In genomic region chrX:67596839-67597790, GRCh38 we compare ENCODE assay signal across 30 cellular contexts. TPM values are rescaled to one million over a fixed set of nuclear protein-coding genes. Genes with fewer than 3 reads are reported as not detected.
"Had no signal": no experiment of that assay in that cellular context is flagged by ENCODE, and none has a peak within 500 bp of the region (broad histone marks: within the 10 kb centered on the region; RNA-seq: fewer than 3 reads in every experiment).

No MANE protein-coding gene starts in this region.

- H3K36me3 ChIP-seq: adrenal gland, esophagus squamous epithelium, gastroesophageal sphincter, WERI-Rb-1 had no signal

- H3K36me3 Mint-ChIP-seq: activated naive CD4-positive, alpha-beta T cell treated with anti-CD3 and anti-CD28 coated beads, Interleukin-2, amount 50 U/mL, for 24 hours; activated naive CD8-positive, alpha-beta T cell treated with anti-CD3 and anti-CD28 coated beads for 36 hours had no signal

- DNase-seq: activated B cell treated with CpG ODN at 0.5 μM for 24 hours; activated CD4-positive, alpha-beta T cell treated with anti-CD3 and anti-CD28 coated beads for 48 hours; activated CD4-positive, alpha-beta T cell treated with anti-CD3 and anti-CD28 coated beads, Interleukin-2, amount 50 U/mL, for 1 hour; activated CD4-positive, alpha-beta T cell treated with anti-CD3 and anti-CD28 coated beads, Interleukin-2, amount 50 U/mL, for 48 hours; activated CD8-positive, alpha-beta memory T cell treated with anti-CD3 and anti-CD28 coated beads for 24 hours; activated CD8-positive, alpha-beta T cell treated with anti-CD3 and anti-CD28 coated beads for 36 hours; activated effector memory CD4-positive, alpha-beta T cell treated with anti-CD3 and anti-CD28 coated beads, Interleukin-2, amount 50 U/mL, for 16 hours; activated naive CD4-positive, alpha-beta T cell treated with anti-CD3 and anti-CD28 coated beads for 36 hours; activated naive CD8-positive, alpha-beta T cell treated with anti-CD3 and anti-CD28 coated beads for 36 hours; activated naive CD8-positive, alpha-beta T cell treated with anti-CD3 and anti-CD28 coated beads, Interleukin-2, amount 50 U/mL, for 24 hours; activated T-cell treated with anti-CD3 and anti-CD28 coated beads, Interleukin-2, amount 50 U/mL, for 48 hours; adrenal gland; amygdala; aorta; body of pancreas; caudate nucleus; effector CD8-positive, alpha-beta T cell; esophagus squamous epithelium; foreskin melanocyte; T-helper 1 cell; T-helper 17 cell; T1000; WERI-Rb-1 had no signal

- H3K27ac ChIP-seq: adrenal gland, body of pancreas, epithelial cell of prostate, esophagus squamous epithelium, gastroesophageal sphincter, WERI-Rb-1 had no signal

- H3K9me3 Mint-ChIP-seq: activated B cell treated with CpG ODN at 0.5 μM for 24 hours; activated CD8-positive, alpha-beta T cell treated with anti-CD3 and anti-CD28 coated beads for 36 hours; activated naive CD4-positive, alpha-beta T cell treated with anti-CD3 and anti-CD28 coated beads for 36 hours; activated naive CD4-positive, alpha-beta T cell treated with anti-CD3 and anti-CD28 coated beads, Interleukin-2, amount 50 U/mL, for 24 hours; activated naive CD8-positive, alpha-beta T cell treated with anti-CD3 and anti-CD28 coated beads for 36 hours; activated naive CD8-positive, alpha-beta T cell treated with anti-CD3 and anti-CD28 coated beads, Interleukin-2, amount 50 U/mL, for 24 hours; activated T-helper 1 cell treated with anti-CD3 and anti-CD28 coated beads, Interleukin-12 subunit alpha, Interleukin-12 subunit beta, Interleukin-2, Interleukin-4 antibody, amounts not matched to agents 30 ng/mL and 10 ng/mL and 1 ng/mL, durations not matched to agents 14 hours and 24 hours and 36 hours; activated T-helper 2 cell treated with anti-CD3 and anti-CD28 coated beads, Interferon-gamma antibody, Interleukin-2, Interleukin-4, amounts not matched to agents 10 μg/mL and 5 μg/mL and 100 μg/mL, durations not matched to agents 14 hours and 24 hours and 36 hours; T-helper 2 cell treated with Interferon-gamma antibody and Interleukin-4, amounts not matched to agents 5 μg/mL and 100 μg/mL, for 36 hours had no signal

- H3K9me3 ChIP-seq: adrenal gland, body of pancreas, esophagus squamous epithelium, gastroesophageal sphincter had no signal

- H3K4me3 ChIP-seq: adrenal gland, body of pancreas, esophagus squamous epithelium, gastroesophageal sphincter had no signal

- H3K4me1 ChIP-seq: adrenal gland, body of pancreas, gastroesophageal sphincter had no signal

- H3K27me3 Mint-ChIP-seq: activated B cell treated with CpG ODN at 0.5 μM for 24 hours; activated CD8-positive, alpha-beta T cell treated with anti-CD3 and anti-CD28 coated beads for 36 hours; activated naive CD4-positive, alpha-beta T cell treated with anti-CD3 and anti-CD28 coated beads, Interleukin-2, amount 50 U/mL, for 24 hours; activated naive CD8-positive, alpha-beta T cell treated with anti-CD3 and anti-CD28 coated beads for 36 hours; activated naive CD8-positive, alpha-beta T cell treated with anti-CD3 and anti-CD28 coated beads, Interleukin-2, amount 50 U/mL, for 24 hours; T-helper 17 cell had no signal

- H3K4me1 Mint-ChIP-seq: activated B cell treated with CpG ODN at 0.5 μM for 24 hours; activated naive CD4-positive, alpha-beta T cell treated with anti-CD3 and anti-CD28 coated beads, Interleukin-2, amount 50 U/mL, for 24 hours; activated naive CD8-positive, alpha-beta T cell treated with anti-CD3 and anti-CD28 coated beads for 36 hours; activated naive CD8-positive, alpha-beta T cell treated with anti-CD3 and anti-CD28 coated beads, Interleukin-2, amount 50 U/mL, for 24 hours; T-helper 17 cell had no signal

- H3K27me3 ChIP-seq: body of pancreas, esophagus squamous epithelium, gastroesophageal sphincter had no signal

- ATAC-seq: activated CD4-positive, CD25-positive, alpha-beta regulatory T cell treated with anti-CD3 and anti-CD28 coated beads, Interleukin-2, amount 50 U/mL, for 24 hours; activated CD8-positive, alpha-beta T cell treated with anti-CD3 and anti-CD28 coated beads for 36 hours; activated naive CD8-positive, alpha-beta T cell treated with anti-CD3 and anti-CD28 coated beads, Interleukin-2, amount 50 U/mL, for 24 hours; body of pancreas; gastroesophageal sphincter; T-helper 17 cell had no signal

- H3K4me3 Mint-ChIP-seq: activated B cell treated with CpG ODN at 0.5 μM for 24 hours; activated CD8-positive, alpha-beta T cell treated with anti-CD3 and anti-CD28 coated beads for 36 hours; activated naive CD4-positive, alpha-beta T cell treated with anti-CD3 and anti-CD28 coated beads for 36 hours; activated naive CD4-positive, alpha-beta T cell treated with anti-CD3 and anti-CD28 coated beads, Interleukin-2, amount 50 U/mL, for 24 hours; activated naive CD8-positive, alpha-beta T cell treated with anti-CD3 and anti-CD28 coated beads for 36 hours; activated naive CD8-positive, alpha-beta T cell treated with anti-CD3 and anti-CD28 coated beads, Interleukin-2, amount 50 U/mL, for 24 hours; activated T-helper 1 cell treated with anti-CD3 and anti-CD28 coated beads, Interleukin-12 subunit alpha, Interleukin-12 subunit beta, Interleukin-2, Interleukin-4 antibody, amounts not matched to agents 30 ng/mL and 10 ng/mL and 1 ng/mL, durations not matched to agents 14 hours and 24 hours and 36 hours; T-helper 17 cell; T-helper 2 cell treated with Interferon-gamma antibody and Interleukin-4, amounts not matched to agents 5 μg/mL and 100 μg/mL, for 36 hours had no signal

- H3K27ac Mint-ChIP-seq: activated B cell treated with CpG ODN at 0.5 μM for 24 hours; activated CD8-positive, alpha-beta T cell treated with anti-CD3 and anti-CD28 coated beads for 36 hours; activated naive CD4-positive, alpha-beta T cell treated with anti-CD3 and anti-CD28 coated beads for 36 hours; activated naive CD4-positive, alpha-beta T cell treated with anti-CD3 and anti-CD28 coated beads, Interleukin-2, amount 50 U/mL, for 24 hours; activated naive CD8-positive, alpha-beta T cell treated with anti-CD3 and anti-CD28 coated beads for 36 hours; activated naive CD8-positive, alpha-beta T cell treated with anti-CD3 and anti-CD28 coated beads, Interleukin-2, amount 50 U/mL, for 24 hours; activated T-helper 1 cell treated with anti-CD3 and anti-CD28 coated beads, Interleukin-12 subunit alpha, Interleukin-12 subunit beta, Interleukin-2, Interleukin-4 antibody, amounts not matched to agents 30 ng/mL and 10 ng/mL and 1 ng/mL, durations not matched to agents 14 hours and 24 hours and 36 hours; activated T-helper 2 cell treated with anti-CD3 and anti-CD28 coated beads, Interferon-gamma antibody, Interleukin-2, Interleukin-4, amounts not matched to agents 10 μg/mL and 5 μg/mL and 100 μg/mL, durations not matched to agents 14 hours and 24 hours and 36 hours; T-helper 17 cell; T-helper 2 cell treated with Interferon-gamma antibody and Interleukin-4, amounts not matched to agents 5 μg/mL and 100 μg/mL, for 36 hours had no signal

RNA-seq across cellular contexts. Expression of gene AR, which starts 53.3 kb away (rescaled TPM):
- total RNA-seq: activated B cell treated with CpG ODN at 0.5 μM for 24 hours; activated CD8-positive, alpha-beta T cell treated with anti-CD3 and anti-CD28 coated beads for 36 hours; activated naive CD4-positive, alpha-beta T cell treated with anti-CD3 and anti-CD28 coated beads for 36 hours; activated naive CD8-positive, alpha-beta T cell treated with anti-CD3 and anti-CD28 coated beads for 36 hours; activated T-helper 1 cell treated with anti-CD3 and anti-CD28 coated beads, Interleukin-12 subunit alpha, Interleukin-12 subunit beta, Interleukin-2, Interleukin-4 antibody, amounts not matched to agents 30 ng/mL and 10 ng/mL and 1 ng/mL, durations not matched to agents 14 hours and 24 hours and 36 hours had no signal
